Comparison of ENCODE assay signal across 10 cellular contexts in the genomic region with DNA sequence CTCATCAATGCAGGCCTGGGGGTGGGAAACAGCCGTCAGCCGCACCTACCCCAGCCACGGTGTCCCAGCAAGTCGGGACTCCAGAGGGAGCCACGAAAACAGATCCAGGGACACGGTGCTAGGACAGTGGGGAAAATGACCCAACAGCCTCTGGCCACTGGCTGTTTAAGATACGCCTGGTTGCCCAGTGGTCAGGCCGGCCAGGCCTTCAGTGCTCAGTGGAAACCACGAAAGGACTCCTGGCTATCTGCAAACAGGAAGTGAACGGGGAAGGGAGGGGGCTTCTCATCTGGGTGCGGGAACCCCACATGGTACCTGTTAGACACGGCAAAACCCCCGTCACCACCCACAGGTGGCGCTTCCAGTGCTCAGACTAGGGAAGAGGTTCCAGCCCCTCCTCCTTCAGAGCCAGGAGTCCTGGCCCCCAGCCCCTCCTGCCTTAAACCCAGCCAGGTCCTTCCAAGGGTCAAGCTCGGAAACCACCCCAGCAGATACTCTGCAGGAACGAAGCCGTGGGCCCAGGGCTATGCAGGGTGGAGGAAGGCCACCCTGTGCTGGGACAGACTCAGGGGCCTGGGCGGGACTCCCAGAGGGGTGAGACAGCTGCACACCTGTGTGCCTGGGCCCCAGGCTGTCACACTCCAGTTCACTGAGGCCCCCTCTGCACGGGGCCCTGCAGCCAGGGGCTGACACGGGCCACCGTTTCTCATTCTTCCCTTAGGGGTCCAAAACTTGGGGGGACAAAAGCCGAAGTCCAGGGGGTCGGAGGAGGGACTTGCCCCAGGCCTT. TPM values are rescaled to one million over a fixed set of nuclear protein-coding genes. Genes with fewer than 3 reads are reported as not detected.
DNase-seq lines count a peak whose midpoint lies in the region; ATAC-seq and TF ChIP-seq lines count a peak whose summit lies in the region.
"Had no signal": no experiment of that assay in that cellular context is flagged by ENCODE, and none has a peak within 500 bp of the region (broad histone marks: within the 10 kb centered on the region; RNA-seq: fewer than 3 reads in every experiment).

No MANE protein-coding gene starts in this region.

- intact Hi-C loops in ovary (cut with DNase I) = loop anchor here in 2 of 4 donors (10.0 kb wide), 2 partner anchors 522 to 562 kb away; partner anchors contain the start of gene EPN1 (in 1 of the 2)

- H3K79me2 ChIP-seq in fibroblast of lung (ENCODE audit: control insufficient read depth, insufficient read depth, low read length) = peaks cover 67% of the 10 kb centered on the region

- H3K4me2 ChIP-seq in BLaER1 = peak overlapping the region; percentile 97
- no peak overlapping the region for H3K4me2 ChIP-seq in fibroblast of lung (ENCODE audit: extremely low read depth, insufficient read depth, low read length)

- no peak for TF ChIP-seq EP300 in ovary (IDR thresholded peaks at IDR 0.05)

- DNase-seq in NCI-H226 (peak; percentile 29), fibroblast of lung (ENCODE audit: low read depth in 2 of 2) (no peak), ovary (peak in 3 of 5 donors; percentile 36 to 61 (median 48)), Ammon's horn (ENCODE audit: low spot score) (no peak), BE2C (no peak), DMS153 (lab: John Stamatoyannopoulos, UW) (no peak)
- DNase-seq: CD4-positive, CD25-positive, alpha-beta regulatory T cell; NCI-H510A had no signal

- H3K36me3 ChIP-seq in BLaER1 (peaks cover 55% of the 10 kb centered on the region), fibroblast of lung (ENCODE audit: control insufficient read depth, insufficient read depth, low read length) (peaks cover 13% of the 10 kb centered on the region), ovary (no peaks in the 10 kb centered on the region), BE2C (peaks cover 9% of the 10 kb centered on the region)

- H4K20me1 ChIP-seq in BLaER1 = peaks cover 91% of the 10 kb centered on the region
- H4K20me1 ChIP-seq in fibroblast of lung (ENCODE audit: control insufficient read depth, extremely low read depth, insufficient read depth, low read length) = no peaks in the 10 kb centered on the region

- ATAC-seq in HG03095 (IDR thresholded peaks at IDR 0.05; ENCODE audit: unreplicated experiment) = no peak

- H3K4me1 ChIP-seq in BLaER1 = peaks cover 33% of the 10 kb centered on the region
- H3K4me1 ChIP-seq in fibroblast of lung (ENCODE audit: control insufficient read depth, extremely low read depth, insufficient read depth, low read length) = peaks cover 17% of the 10 kb centered on the region
- peaks cover 16% of the 10 kb centered on the region for H3K4me1 ChIP-seq in ovary (ENCODE audit: insufficient read depth)
- H3K4me1 ChIP-seq in BE2C = no peaks in the 10 kb centered on the region

- H3K4me3 ChIP-seq in BLaER1 (no peak overlapping the region), fibroblast of lung (replicated peaks in 1 of 4; ENCODE audit: control extremely low read depth in 1 of 4, insufficient read depth in 1 of 4, low read depth in 3 of 4, low read length in 4 of 4) (peak overlapping the region in 1 of 4 experiments; percentile 28), ovary (peak overlapping the region; percentile 5), BE2C (ENCODE audit: low read depth, low read length) (no peak overlapping the region)

- TF ChIP-seq CTCF in fibroblast of lung (conservative IDR thresholded peaks at IDR 0.05 in 1 of 2, IDR thresholded peaks at IDR 0.05 in 1 of 2; ENCODE audit: low read depth in 1 of 2, low read length in 2 of 2) = no peak
- no peak for TF ChIP-seq CTCF in ovary (IDR thresholded peaks at IDR 0.05)
- TF ChIP-seq CTCF in BE2C (IDR thresholded peaks at IDR 0.05; ENCODE audit: low read depth, low read length) = no peak

- H3K27me3 ChIP-seq in BLaER1 (no peaks in the 10 kb centered on the region), fibroblast of lung (ENCODE audit: control insufficient read depth, insufficient read depth, low read length) (no peaks in the 10 kb centered on the region), ovary (no peaks in the 10 kb centered on the region), BE2C (no peaks in the 10 kb centered on the region)

- no peak overlapping the region for H2AFZ ChIP-seq in fibroblast of lung (ENCODE audit: low read length)

- H3K27ac ChIP-seq in BLaER1 = 0 out of 2 replicates have a peak overlapping the region, but pooled peaks have one; percentile 8
- peak overlapping the region; percentile 85 for H3K27ac ChIP-seq in fibroblast of lung (ENCODE audit: insufficient read depth, low read length)
- peak overlapping the region; percentile 84 to 87 for H3K27ac ChIP-seq in ovary

- H3K9ac ChIP-seq in BLaER1 (peak overlapping the region; percentile 48; the same call in 1 of the 2 replicates), fibroblast of lung (ENCODE audit: insufficient read depth, low read length) (peak overlapping the region; percentile 48)

- H3K9me3 ChIP-seq in BLaER1 = no peaks in the 10 kb centered on the region
- H3K9me3 ChIP-seq in fibroblast of lung (ENCODE audit: control insufficient read depth, insufficient read depth, low read depth, low read length) = no peaks in the 10 kb centered on the region
- no peaks in the 10 kb centered on the region for H3K9me3 ChIP-seq in ovary
- H3K9me3 ChIP-seq in BE2C = no peaks in the 10 kb centered on the region

- WGBS in ovary, 3 donors = 59 to 70% (median 69%) methylated on average over 21 to 23 of the region's 23 CpGs

- no peak for TF ChIP-seq POLR2A in ovary (IDR thresholded peaks at IDR 0.05)

RNA-seq across cellular contexts. Expression of gene PPP1R12C, which starts 4.5 kb away (rescaled TPM):
- total RNA-seq in fibroblast of lung = 25.2 and 32.9 TPM in 2 replicates
- polyA plus RNA-seq in fibroblast of lung = 26.0 and 27.6 TPM in 2 replicates
- polyA plus RNA-seq in fibroblast of lung (2012) = 58.8 and 65.4 TPM in 2 replicates
- 27.4 and 31.8 TPM in 2 replicates for polyA minus RNA-seq in fibroblast of lung (ENCODE audit: low replicate concordance)
- total RNA-seq in ovary = 100 to 1,000 TPM in 4 of 7 donors, 10 to 100 TPM in 3; 45.4 to 152 (median 110) TPM
- 100 to 1,000 TPM in 1 of 2 donors, 10 to 100 TPM in 1; 21.4 to 118 TPM for polyA plus RNA-seq in ovary
- polyA plus RNA-seq in BE2C (2012; ENCODE audit: insufficient read depth, insufficient read length, low read depth) = 75.9 TPM

RNA-seq across cellular contexts. Expression of gene TNNT1, which starts 36.0 kb away (rescaled TPM):
- total RNA-seq in fibroblast of lung (7.4 and 10.4 TPM in 2 replicates), ovary (1 to 10 TPM in 4 of 7 donors, not detected in 3; 2.0 to 3.6 (median 2.8) TPM)
- polyA plus RNA-seq in fibroblast of lung (1.4 and 1.7 TPM in 2 replicates), ovary (1 to 10 TPM in 1 of 2 donors, not detected in 1; 1.3 TPM)
- polyA plus RNA-seq in fibroblast of lung (2012) = 3.3 and 3.9 TPM in 2 replicates
- polyA minus RNA-seq in fibroblast of lung (ENCODE audit: low replicate concordance) = not detected in 2 replicates
- 0.94 TPM for polyA plus RNA-seq in BE2C (2012; ENCODE audit: insufficient read depth, insufficient read length, low read depth)
- total RNA-seq: CD4-positive, CD25-positive, alpha-beta regulatory T cell had no signal
- polyA plus RNA-seq: CD4-positive, CD25-positive, alpha-beta regulatory T cell had no signal

RNA-seq across cellular contexts. Expression of gene EPS8L1, which starts 37.3 kb away (rescaled TPM):
- total RNA-seq in fibroblast of lung (0.17 and 0.51 TPM in 2 replicates), ovary (100 to 1,000 TPM in 1 of 7 donors, 10 to 100 TPM in 2, 1 to 10 TPM in 3, under 1 TPM in 1; 0.88 to 142 (median 9.5) TPM)
- polyA plus RNA-seq in fibroblast of lung (1.9 and 2.2 TPM in 2 replicates), ovary (1 to 10 TPM in 1 of 2 donors, under 1 TPM in 1; 0.87 to 2.8 TPM)
- 3.4 and 3.9 TPM in 2 replicates for polyA plus RNA-seq in fibroblast of lung (2012)
- polyA minus RNA-seq in fibroblast of lung (ENCODE audit: low replicate concordance) = 0.79 and 1.3 TPM in 2 replicates
- polyA plus RNA-seq in BE2C (2012; ENCODE audit: insufficient read depth, insufficient read length, low read depth) = not detected

RNA-seq across cellular contexts. Expression of gene TNNI3, which starts 44.6 kb away (rescaled TPM):
- total RNA-seq in fibroblast of lung (not detected in 2 replicates), ovary (10 to 100 TPM in 1 of 7 donors, 1 to 10 TPM in 1, under 1 TPM in 3, not detected in 2; 0.62 to 10.2 (median 0.87) TPM)
- polyA plus RNA-seq in fibroblast of lung (not detected in 2 replicates), ovary (10 to 100 TPM in 1 of 2 donors, 1 to 10 TPM in 1; 2.4 to 14.4 TPM)
- not detected in 2 replicates for polyA plus RNA-seq in fibroblast of lung (2012)
- not detected in 2 replicates for polyA minus RNA-seq in fibroblast of lung (ENCODE audit: low replicate concordance)
- 12.3 TPM for polyA plus RNA-seq in BE2C (2012; ENCODE audit: insufficient read depth, insufficient read length, low read depth)
- total RNA-seq: CD4-positive, CD25-positive, alpha-beta regulatory T cell had no signal
- polyA plus RNA-seq: CD4-positive, CD25-positive, alpha-beta regulatory T cell had no signal

RNA-seq across cellular contexts. Expression of gene RDH13, which starts 50.0 kb away (rescaled TPM):
- total RNA-seq in fibroblast of lung (6.9 and 8.5 TPM in 2 replicates), ovary (10 to 100 TPM in 6 of 7 donors, 1 to 10 TPM in 1; 7.8 to 17.3 (median 12.0) TPM)
- polyA plus RNA-seq in fibroblast of lung (2.7 and 5.6 TPM in 2 replicates), ovary (10 to 100 TPM in 1 of 2 donors, 1 to 10 TPM in 1; 8.3 to 10.1 TPM)
- polyA plus RNA-seq in fibroblast of lung (2012) = 3.4 and 6.2 TPM in 2 replicates
- polyA minus RNA-seq in fibroblast of lung (ENCODE audit: low replicate concordance) = 12.2 and 12.3 TPM in 2 replicates
- 19.7 TPM for polyA plus RNA-seq in BE2C (2012; ENCODE audit: insufficient read depth, insufficient read length, low read depth)

Comparison
In these comparisons a context has a peak if more than half of its experiments do, and no peak if none do; other contexts are left out.
1. H3K27ac ChIP-seq: peak in every context shown above with its lines; median percentile 86 in ovary; 85 in fibroblast of lung; 8 in BLaER1.
2. DNase-seq: peak in NCI-H226 (single experiment) and ovary (3 of 5); none in fibroblast of lung (0 of 2), Ammon's horn (single experiment), BE2C (single experiment) and DMS153 (single experiment).